24 cellular contexts compared by ENCODE assay signal in the genomic region with DNA sequence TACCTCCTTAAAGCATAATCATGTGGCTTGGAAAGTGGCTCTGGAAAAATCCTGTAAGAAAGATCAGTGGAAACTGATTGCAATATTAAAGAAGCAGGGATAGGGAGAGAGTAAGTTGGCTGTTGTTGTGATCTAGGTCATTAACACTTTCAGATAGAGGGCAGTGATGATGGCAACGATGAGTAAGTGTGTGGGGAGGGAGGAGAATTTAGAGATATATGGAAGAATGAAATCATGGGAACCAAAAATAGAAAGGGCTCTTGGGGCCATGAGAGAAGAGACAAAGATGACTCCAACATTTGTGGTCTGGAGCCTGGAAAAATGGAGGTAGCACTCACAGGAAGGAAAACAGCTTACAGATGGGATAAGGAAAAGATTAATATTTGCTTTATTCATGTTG. TPM values are rescaled to one million over a fixed set of nuclear protein-coding genes. Genes with fewer than 3 reads are reported as not detected.
A peak's percentile ranks its signal among the peaks of the same experiment; 100 is the strongest.
DNase-seq lines count a peak whose midpoint lies in the region; ATAC-seq and TF ChIP-seq lines count a peak whose summit lies in the region.
"Had no signal": no experiment of that assay in that cellular context is flagged by ENCODE, and none has a peak within 500 bp of the region (broad histone marks: within the 10 kb centered on the region; RNA-seq: fewer than 3 reads in every experiment).

No MANE protein-coding gene starts in this region.

- intact Hi-C loops in IMR-90 (cut with micrococcal nuclease) = no loop called here
- intact Hi-C loops in activated CD4-positive, alpha-beta T cell treated with anti-CD3 and anti-CD28 coated beads, Interleukin-2, amount 10 ng/mL, durations not matched to agents 24 days and 14 days (cut with micrococcal nuclease) = no loop called here

- H4K8ac ChIP-seq in IMR-90 (ENCODE audit: low read depth in 2 of 2, low read length in 2 of 2) = no peak overlapping the region

- H3K9ac ChIP-seq in IMR-90 (ENCODE audit: low read depth, low read length) = no peak overlapping the region

- no peak overlapping the region for H4K5ac ChIP-seq in IMR-90 (ENCODE audit: low read depth, low read length)

- no peak overlapping the region for H3K4me3 ChIP-seq in IMR-90 (ENCODE audit: insufficient read depth, low read depth, low read length)
- no peak overlapping the region for H3K4me3 ChIP-seq in cardiac fibroblast (replicated peaks in 1 of 2; ENCODE audit: low read depth in 2 of 2, low read length in 2 of 2)
- H3K4me3 ChIP-seq: HAP-1, sigmoid colon, thoracic aorta had no signal

- no peak overlapping the region for H2BK15ac ChIP-seq in IMR-90 (ENCODE audit: low read depth, low read length)

- ATAC-seq in IMR-90 (ENCODE audit: low read depth) (no peak), HG03354 (IDR thresholded peaks at IDR 0.05; ENCODE audit: poor library complexity, severe bottlenecking, unreplicated experiment) (no peak)
- ATAC-seq: Panc1; stimulated activated naive B cell treated with anti-CD40 and anti-IgM and Interleukin-4, amounts not matched to agents 10 μg/mL and 1 μg/mL and 100 μg/mL, for 72 hours had no signal

- POLR2A ChIA-PET in IMR-90 (lab: Charles Lee; ENCODE audit: unreplicated experiment) = no interaction called here

- no peaks in the 10 kb centered on the region for H3K9me3 ChIP-seq in IMR-90 (ENCODE audit: control insufficient read depth, insufficient read depth, low read length)
- H3K9me3 ChIP-seq: HAP-1, sigmoid colon, thoracic aorta had no signal

- no peak overlapping the region for H2BK120ac ChIP-seq in IMR-90 (ENCODE audit: low read depth, low read length)

- H3K9me3 Mint-ChIP-seq in activated CD4-positive, alpha-beta T cell treated with anti-CD3 and anti-CD28 coated beads, Interleukin-2, amount 10 ng/mL, durations not matched to agents 24 days and 14 days = no peaks in the 10 kb centered on the region
- H3K9me3 Mint-ChIP-seq: nephron progenitor cell had no signal

- H2BK20ac ChIP-seq in IMR-90 (ENCODE audit: low read depth, low read length) = no peak overlapping the region; the same call in 1 of the 2 replicates

- H3K27ac ChIP-seq in IMR-90 (ENCODE audit: insufficient read depth, low read length) = no peak overlapping the region
- H3K27ac ChIP-seq: sigmoid colon, thoracic aorta had no signal

- no peak overlapping the region for H3K23ac ChIP-seq in IMR-90 (ENCODE audit: low read depth, low read length)

- TF ChIP-seq CTCF in IMR-90 (conservative IDR thresholded peaks at IDR 0.05; ENCODE audit: low read depth, low read length) (no peak), cardiac fibroblast (IDR thresholded peaks at IDR 0.05; ENCODE audit: low read depth, low read length) (no peak)

- H2AFZ ChIP-seq in IMR-90 (replicated peaks; ENCODE audit: low read length, poor library complexity) = no peak overlapping the region

- H3K36me3 ChIP-seq in IMR-90 (ENCODE audit: control insufficient read depth, insufficient read depth, low read length) = no peaks in the 10 kb centered on the region
- H3K36me3 ChIP-seq: HAP-1, sigmoid colon, thoracic aorta had no signal

- H2AK9ac ChIP-seq in IMR-90 (replicated peaks; ENCODE audit: low read depth, low read length, poor library complexity) = no peak overlapping the region

- peak overlapping the region; percentile 62; the same call in 1 of the 2 replicates for H3K4me2 ChIP-seq in IMR-90 (ENCODE audit: low read depth, low read length)

- no peaks in the 10 kb centered on the region for H4K20me1 ChIP-seq in IMR-90 (ENCODE audit: insufficient read depth, low read length)

- BruUV-seq in IMR-90 (replicated peaks; lab: Mats Ljungman, UMichigan) = no TSS peak

- DNase-seq in AG20443 (ENCODE audit: low spot score) (peak; percentile 42), IMR-90 (peak; percentile 34), cardiac fibroblast (ENCODE audit: low read depth in 2 of 2) (peak; percentile 15 to 53), myocyte (ENCODE audit: low read depth) (peak; percentile 58), DMS53 (lab: John Stamatoyannopoulos, UW) (no peak)
- DNase-seq in activated CD4-positive, alpha-beta T cell treated with anti-CD3 and anti-CD28 coated beads, Interleukin-2, amount 10 ng/mL, durations not matched to agents 24 days and 14 days = no peak
- DNase-seq: activated B cell treated with CpG ODN at 0.5 μM for 24 hours; activated CD4-positive, alpha-beta memory T cell treated with anti-CD3 and anti-CD28 coated beads for 36 hours; activated effector memory CD4-positive, alpha-beta T cell treated with anti-CD3 and anti-CD28 coated beads, Interleukin-2, amount 50 U/mL, for 16 hours; caudate nucleus; CD8-positive, alpha-beta memory T cell; glutamatergic neuron; midbrain; NCI-H187 treated with DMSO at 0.1 percent for 48 hours; NCI-H226; nephron progenitor cell; posterior cingulate gyrus; sigmoid colon; stimulated activated CD4-positive, alpha-beta T cell treated with anti-CD3 and anti-CD28 coated beads, Interleukin-1b, Interleukin-23, amount 100 ng/mL, for 48 hours; stimulated activated naive B cell treated with anti-CD40 and anti-IgM and Interleukin-4, amounts not matched to agents 10 μg/mL and 1 μg/mL and 100 μg/mL, for 72 hours had no signal

- H3K9me1 ChIP-seq in IMR-90 (ENCODE audit: insufficient read depth, low read length) = no peaks in the 10 kb centered on the region

- H3K79me1 ChIP-seq in IMR-90 (ENCODE audit: low read depth in 1 of 2, low read length in 2 of 2) = no peaks in the 10 kb centered on the region

- H3K4me3 Mint-ChIP-seq in activated CD4-positive, alpha-beta T cell treated with anti-CD3 and anti-CD28 coated beads, Interleukin-2, amount 10 ng/mL, durations not matched to agents 24 days and 14 days = no peak overlapping the region
- H3K4me3 Mint-ChIP-seq: activated B cell treated with CpG ODN at 0.5 μM for 24 hours; activated CD4-positive, alpha-beta memory T cell treated with anti-CD3 and anti-CD28 coated beads for 36 hours; CD8-positive, alpha-beta memory T cell; nephron progenitor cell; stimulated activated naive B cell treated with anti-CD40 and anti-IgM and Interleukin-4, amounts not matched to agents 10 μg/mL and 1 μg/mL and 100 μg/mL, for 72 hours had no signal

- WGBS in IMR-90 (ENCODE audit: extremely low coverage in 2 of 2, insufficient read length in 1 of 2), 2 experiments = 33 to 100% methylated on average over 1 of the region's 1 CpG

- CTCF ChIA-PET in IMR-90 (lab: Yijun Ruan, JAX) = no interaction called here

- H2AK5ac ChIP-seq in IMR-90 (ENCODE audit: low read depth, low read length) = 0 out of 2 replicates have a peak overlapping the region, but pooled peaks have one; percentile 23

- dilution Hi-C loops in IMR-90 (cut with HindIII; ENCODE audit: low sequenced_read_pairs, unreplicated experiment) = no loop called here

- in situ Hi-C loops in IMR-90 (cut with MboI; ENCODE audit: low sequenced_read_pairs) = no loop called here

- no peak overlapping the region for H3K56ac ChIP-seq in IMR-90 (ENCODE audit: extremely low read depth, insufficient read depth, low read length)

- no peak for TF ChIP-seq RAD21 in IMR-90 (IDR thresholded peaks at IDR 0.05; ENCODE audit: low read length)

- peaks cover 4% of the 10 kb centered on the region for H3K27me3 Mint-ChIP-seq in activated CD4-positive, alpha-beta T cell treated with anti-CD3 and anti-CD28 coated beads, Interleukin-2, amount 10 ng/mL, durations not matched to agents 24 days and 14 days
- H3K27me3 Mint-ChIP-seq: activated CD4-positive, alpha-beta memory T cell treated with anti-CD3 and anti-CD28 coated beads for 36 hours; CD8-positive, alpha-beta memory T cell; stimulated activated naive B cell treated with anti-CD40 and anti-IgM and Interleukin-4, amounts not matched to agents 10 μg/mL and 1 μg/mL and 100 μg/mL, for 72 hours had no signal

- no peak overlapping the region for H3K14ac ChIP-seq in IMR-90 (replicated peaks; ENCODE audit: low read depth, low read length)

- no peak overlapping the region for H3K4ac ChIP-seq in IMR-90 (ENCODE audit: low read depth, low read length)

- peaks cover 2% of the 10 kb centered on the region for H3K36me3 Mint-ChIP-seq in activated CD4-positive, alpha-beta T cell treated with anti-CD3 and anti-CD28 coated beads, Interleukin-2, amount 10 ng/mL, durations not matched to agents 24 days and 14 days (ENCODE audit: low read depth)
- H3K36me3 Mint-ChIP-seq: activated CD4-positive, alpha-beta memory T cell treated with anti-CD3 and anti-CD28 coated beads for 36 hours had no signal

- TF ChIP-seq POLR2A in IMR-90 (IDR thresholded peaks at IDR 0.05; ENCODE audit: low read depth, low read length) = no peak

- no peaks in the 10 kb centered on the region for H3K27me3 ChIP-seq in IMR-90 (ENCODE audit: control insufficient read depth, insufficient read depth, low read length)
- H3K27me3 ChIP-seq: sigmoid colon had no signal

- H3K27ac Mint-ChIP-seq in activated CD4-positive, alpha-beta T cell treated with anti-CD3 and anti-CD28 coated beads, Interleukin-2, amount 10 ng/mL, durations not matched to agents 24 days and 14 days = no peak overlapping the region
- H3K27ac Mint-ChIP-seq: activated B cell treated with CpG ODN at 0.5 μM for 24 hours; activated CD4-positive, alpha-beta memory T cell treated with anti-CD3 and anti-CD28 coated beads for 36 hours; CD8-positive, alpha-beta memory T cell; nephron progenitor cell; stimulated activated naive B cell treated with anti-CD40 and anti-IgM and Interleukin-4, amounts not matched to agents 10 μg/mL and 1 μg/mL and 100 μg/mL, for 72 hours had no signal

- H4K91ac ChIP-seq in IMR-90 (ENCODE audit: insufficient read depth, low read depth, low read length) = no peak overlapping the region

- no peak overlapping the region for H3K18ac ChIP-seq in IMR-90 (ENCODE audit: low read depth, low read length)

- no peaks in the 10 kb centered on the region for H3K4me1 ChIP-seq in IMR-90 (ENCODE audit: control insufficient read depth, insufficient read depth, low read length)
- H3K4me1 ChIP-seq: HAP-1, sigmoid colon had no signal

- no peak overlapping the region for H2BK5ac ChIP-seq in IMR-90 (ENCODE audit: low read depth, low read length, poor library complexity, severe bottlenecking)

- H3K4me1 Mint-ChIP-seq in activated CD4-positive, alpha-beta T cell treated with anti-CD3 and anti-CD28 coated beads, Interleukin-2, amount 10 ng/mL, durations not matched to agents 24 days and 14 days = no peaks in the 10 kb centered on the region
- H3K4me1 Mint-ChIP-seq: activated B cell treated with CpG ODN at 0.5 μM for 24 hours; CD8-positive, alpha-beta memory T cell; nephron progenitor cell; stimulated activated naive B cell treated with anti-CD40 and anti-IgM and Interleukin-4, amounts not matched to agents 10 μg/mL and 1 μg/mL and 100 μg/mL, for 72 hours had no signal

TF ChIP-seq in IMR-90, 13 proteins besides CTCF, POLR2A, EP300 and RAD21 (continues in another document):
- no peak for TF ChIP-seq BHLHE40 (IDR thresholded peaks at IDR 0.05; ENCODE audit: low read depth, low read length)
- no peak for TF ChIP-seq RCOR1 (IDR thresholded peaks at IDR 0.05; ENCODE audit: insufficient replicate concordance, low read length)
- TF ChIP-seq MAFK (IDR thresholded peaks at IDR 0.05; ENCODE audit: low read depth, low read length) = no peak

RNA-seq across cellular contexts. Expression of a gene that starts 23.3 kb away (rescaled TPM):
- total RNA-seq in IMR-90 (2012; rRNA removed) (5.0 and 16.1 TPM in 2 replicates), myocyte (7.5 and 9.4 TPM in 2 replicates)
- 27.4 and 27.9 TPM in 2 replicates for polyA plus RNA-seq in IMR-90 (2012; rRNA removed)
- polyA plus RNA-seq in IMR-90 (2012; cell fraction: cytosol; rRNA removed) = 10.6 and 17.5 TPM in 2 replicates
- 2.8 and 8.7 TPM in 2 replicates for polyA plus RNA-seq in IMR-90 (2012; cell fraction: nucleus; rRNA removed; ENCODE audit: low replicate concordance)
- 29.0 TPM for polyA plus RNA-seq in myocyte (2012)
- 64.3 and 68.8 TPM in 2 replicates for total RNA-seq in activated CD4-positive, alpha-beta T cell treated with anti-CD3 and anti-CD28 coated beads, Interleukin-2, amount 10 ng/mL, durations not matched to agents 24 days and 14 days

Comparison
In these comparisons a context has a peak if more than half of its experiments do, and no peak if none do; other contexts are left out.
1. DNase-seq: peak in AG20443 (single experiment), IMR-90 (single experiment), cardiac fibroblast (2 of 2) and myocyte (single experiment); none in DMS53 (single experiment) and activated CD4-positive, alpha-beta T cell treated with anti-CD3 and anti-CD28 coated beads, Interleukin-2, amount 10 ng/mL, durations not matched to agents 24 days and 14 days (single experiment).